In genomic region chr12:46664771-46665287, GRCh38 we compare ENCODE assay signal across 9 cellular contexts.
DNase-seq lines count a peak whose midpoint lies in the region; ATAC-seq and TF ChIP-seq lines count a peak whose summit lies in the region.
"Had no signal": no experiment of that assay in that cellular context is flagged by ENCODE, and none has a peak within 500 bp of the region (broad histone marks: within the 10 kb centered on the region; RNA-seq: fewer than 3 reads in every experiment).

No MANE protein-coding gene starts in this region.

- H3K27ac ChIP-seq in gastroesophageal sphincter: no peak overlapping the region

- ATAC-seq in GM19463 (IDR thresholded peaks at IDR 0.05; ENCODE audit: unreplicated experiment): peak; percentile 67
- ATAC-seq in activated CD8-positive, alpha-beta T cell treated with anti-CD3 and anti-CD28 coated beads, Interleukin-2, amount 10 ng/mL, durations not matched to agents 7 days and 5 days: peak; percentile 63
- peak; percentile 64 for ATAC-seq in mucosa of descending colon
- no peak for ATAC-seq in gastroesophageal sphincter

- H3K4me3 ChIP-seq in LNCaP clone FGC (ENCODE audit: low read depth, low read length) (no peak overlapping the region), mucosa of descending colon (no peak overlapping the region), gastroesophageal sphincter (no peak overlapping the region)

- DNase-seq in COLO668 (lab: John Stamatoyannopoulos, UW; ENCODE audit: unreplicated experiment) (peak; percentile 15), LNCaP clone FGC (ENCODE audit: low read depth) (peak; percentile 28), mucosa of descending colon (no peak), G401 (ENCODE audit: low spot score) (no peak)
- peak; percentile 38 for DNase-seq in activated CD8-positive, alpha-beta T cell treated with anti-CD3 and anti-CD28 coated beads, Interleukin-2, amount 10 ng/mL, durations not matched to agents 7 days and 5 days
- no peak for DNase-seq in activated naive CD4-positive, alpha-beta T cell treated with anti-CD3 and anti-CD28 coated beads, Interleukin-2, amount 50 U/mL, for 16 hours
- DNase-seq: naive B cell had no signal

- TF ChIP-seq EP300 in gastroesophageal sphincter (IDR thresholded peaks at IDR 0.05): no peak

- no peaks in the 10 kb centered on the region for H3K27me3 Mint-ChIP-seq in activated CD8-positive, alpha-beta T cell treated with anti-CD3 and anti-CD28 coated beads, Interleukin-2, amount 10 ng/mL, durations not matched to agents 7 days and 5 days (ENCODE audit: low read depth)
- H3K27me3 Mint-ChIP-seq: naive B cell had no signal

- POLR2A ChIA-PET in activated CD8-positive, alpha-beta T cell treated with anti-CD3 and anti-CD28 coated beads, Interleukin-2, amount 10 ng/mL, durations not matched to agents 7 days and 5 days (lab: Charles Lee): interaction anchor here (1.2 kb wide), 1 partner anchor 293 kb away, joined by 5 read pairs; no protein-coding TSS in a partner anchor

- no peaks in the 10 kb centered on the region for H3K27me3 ChIP-seq in gastroesophageal sphincter

- H3K27ac Mint-ChIP-seq in activated CD8-positive, alpha-beta T cell treated with anti-CD3 and anti-CD28 coated beads, Interleukin-2, amount 10 ng/mL, durations not matched to agents 7 days and 5 days: no peak overlapping the region

- no peak overlapping the region for H3K4me3 Mint-ChIP-seq in activated CD8-positive, alpha-beta T cell treated with anti-CD3 and anti-CD28 coated beads, Interleukin-2, amount 10 ng/mL, durations not matched to agents 7 days and 5 days
- H3K4me3 Mint-ChIP-seq: naive B cell had no signal

- H3K4me1 ChIP-seq in mucosa of descending colon (ENCODE audit: low read depth): no peaks in the 10 kb centered on the region
- H3K4me1 ChIP-seq in gastroesophageal sphincter: peaks cover 11 to 18% (median 12%) of the 10 kb centered on the region in 3 donors

- no peaks in the 10 kb centered on the region for H3K36me3 ChIP-seq in mucosa of descending colon (ENCODE audit: low read depth)
- H3K36me3 ChIP-seq in gastroesophageal sphincter: no peaks in the 10 kb centered on the region

- H3K9me3 ChIP-seq in mucosa of descending colon (no peaks in the 10 kb centered on the region), gastroesophageal sphincter (no peaks in the 10 kb centered on the region)

- peaks cover 10% of the 10 kb centered on the region for H3K36me3 Mint-ChIP-seq in activated CD8-positive, alpha-beta T cell treated with anti-CD3 and anti-CD28 coated beads, Interleukin-2, amount 10 ng/mL, durations not matched to agents 7 days and 5 days (ENCODE audit: low read depth)

- TF ChIP-seq POLR2A in gastroesophageal sphincter (IDR thresholded peaks at IDR 0.05): no peak

- no peaks in the 10 kb centered on the region for H3K9me3 Mint-ChIP-seq in activated CD8-positive, alpha-beta T cell treated with anti-CD3 and anti-CD28 coated beads, Interleukin-2, amount 10 ng/mL, durations not matched to agents 7 days and 5 days (ENCODE audit: insufficient read depth)

- TF ChIP-seq CTCF in LNCaP clone FGC (IDR thresholded peaks at IDR 0.05; ENCODE audit: control insufficient read depth, extremely low read depth, insufficient read depth) (no peak), mucosa of descending colon (IDR thresholded peaks at IDR 0.05) (no peak), gastroesophageal sphincter (IDR thresholded peaks at IDR 0.05) (no peak)

- 27 to 40% methylated on average over 3 of the region's 3 CpGs for WGBS in gastroesophageal sphincter (ENCODE audit: low coverage in 1 of 2), 2 donors

- intact Hi-C loops in mucosa of descending colon (cut with DNase I, micrococcal nuclease): loop anchor here in 1 of 2 donors (10.0 kb wide), 1 partner anchor 290 kb away; the partner anchor contains the start of gene SLC38A2

- CTCF ChIA-PET in activated CD8-positive, alpha-beta T cell treated with anti-CD3 and anti-CD28 coated beads, Interleukin-2, amount 10 ng/mL, durations not matched to agents 7 days and 5 days (lab: Charles Lee): interaction anchor here (1.2 to 2.2 kb wide), 2 partner anchors 9 to 10 kb away, joined by 3 to 11 read pairs; no protein-coding TSS in a partner anchor

- in situ Hi-C loops in G401 (cut with HindIII; ENCODE audit: low sequenced_read_pairs): no loop called here

- H3K4me1 Mint-ChIP-seq in activated CD8-positive, alpha-beta T cell treated with anti-CD3 and anti-CD28 coated beads, Interleukin-2, amount 10 ng/mL, durations not matched to agents 7 days and 5 days (ENCODE audit: low read depth): peaks cover 31% of the 10 kb centered on the region

Comparison
In these comparisons a context has a peak if more than half of its experiments do, and no peak if none do; other contexts are left out.
1. DNase-seq: peak in COLO668 (single experiment), LNCaP clone FGC (single experiment) and activated CD8-positive, alpha-beta T cell treated with anti-CD3 and anti-CD28 coated beads, Interleukin-2, amount 10 ng/mL, durations not matched to agents 7 days and 5 days (single experiment); none in mucosa of descending colon (0 of 3), G401 (single experiment) and activated naive CD4-positive, alpha-beta T cell treated with anti-CD3 and anti-CD28 coated beads, Interleukin-2, amount 50 U/mL, for 16 hours (single experiment).